Comparison of ENCODE assay signal across 9 cellular contexts in the genomic region with DNA sequence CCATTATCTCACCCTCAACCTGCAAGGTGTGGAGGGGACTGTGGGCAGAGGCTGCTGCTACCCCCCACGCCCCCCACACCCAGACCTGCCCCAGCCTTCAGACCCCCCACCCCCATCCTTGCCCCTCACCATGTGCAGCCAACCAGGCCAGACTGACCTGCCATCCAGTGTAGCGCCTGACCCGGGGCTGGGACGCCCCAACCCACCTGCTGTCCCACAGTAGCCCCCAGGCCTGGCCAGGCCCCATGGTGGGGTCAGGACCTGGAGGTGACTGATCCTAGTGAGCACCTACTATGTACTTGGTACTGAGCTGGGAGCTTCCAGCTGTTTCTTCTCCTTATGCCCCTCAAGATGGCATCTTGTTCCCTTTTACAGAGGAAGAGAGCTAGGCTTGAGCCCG.
"Had no signal": no experiment of that assay in that cellular context is flagged by ENCODE, and none has a peak within 500 bp of the region (broad histone marks: within the 10 kb centered on the region; RNA-seq: fewer than 3 reads in every experiment).

No MANE protein-coding gene starts in this region.

- H3K4me1 ChIP-seq: HAP-1 had no signal

- H3K9me3 Mint-ChIP-seq: GM23338, H9, HFFc6 had no signal

- H3K9ac ChIP-seq: GM23248 had no signal

- H3K27ac ChIP-seq: GM23248 had no signal

- H2AFZ ChIP-seq: GM23248, GM23338 had no signal

- H3K36me3 ChIP-seq: HAP-1 had no signal

- H3K9me3 ChIP-seq: HAP-1 had no signal

- H3K4me3 Mint-ChIP-seq: GM23338, H9, HFFc6 had no signal

- H3K4me3 ChIP-seq: GM23248, GM23338, HAP-1 had no signal

- ATAC-seq: HCT116 had no signal

- DNase-seq: GM23248, GOT3, H7, H9, HCEC 1CT, HFFc6 had no signal

- H3K4me1 Mint-ChIP-seq: GM23338 had no signal

- H3K4me2 ChIP-seq: GM23338 had no signal

- H3K27ac Mint-ChIP-seq: GM23338, H9, HFFc6 had no signal
